15 cellular contexts compared by ENCODE assay signal in genomic region chr6:137764464-137764863, GRCh38.
DNase-seq lines count a peak whose midpoint lies in the region; ATAC-seq, FAIRE-seq and TF ChIP-seq lines count a peak whose summit lies in the region.
"Had no signal": no experiment of that assay in that cellular context is flagged by ENCODE, and none has a peak within 500 bp of the region (broad histone marks: within the 10 kb centered on the region; RNA-seq: fewer than 3 reads in every experiment).

No MANE protein-coding gene starts in this region.

- H3K4me1 ChIP-seq in foreskin keratinocyte, result peaks cover 47% of the 10 kb centered on the region
- peaks cover 20% of the 10 kb centered on the region for H3K4me1 ChIP-seq in CD8-positive, alpha-beta memory T cell (ENCODE audit: insufficient read depth, low read length)
- H3K4me1 ChIP-seq in kidney (ENCODE audit: control insufficient read depth in 1 of 2, insufficient read depth in 1 of 2, low read depth in 1 of 2, low read length in 2 of 2), result no peaks in the 10 kb centered on the region

- no peak for FAIRE-seq in kidney (lab: Jason Lieb, UNC)

- H3K36me3 Mint-ChIP-seq in CD8-positive, alpha-beta memory T cell, result peaks cover 0 to 6% (median 0%) of the 10 kb centered on the region in 3 donors
- H3K36me3 Mint-ChIP-seq: activated naive CD4-positive, alpha-beta T cell treated with anti-CD3 and anti-CD28 coated beads, Interleukin-2, amount 10 ng/mL, durations not matched to agents 7 days and 5 days had no signal

- H3K9ac ChIP-seq in kidney (ENCODE audit: low read length in 2 of 2), result no peak overlapping the region
- H3K9ac ChIP-seq: SK-N-SH had no signal

- H3K9me3 Mint-ChIP-seq in CD8-positive, alpha-beta memory T cell, result no peaks in the 10 kb centered on the region
- H3K9me3 Mint-ChIP-seq: activated naive CD4-positive, alpha-beta T cell treated with anti-CD3 and anti-CD28 coated beads, Interleukin-2, amount 10 ng/mL, durations not matched to agents 7 days and 5 days; dendritic cell treated with granulocyte-macrophage colony-stimulating factor and Interleukin-4, amounts not matched to agents 40 ng/mL and 50 ng/mL, for 4 days had no signal

- H3K4me3 Mint-ChIP-seq in CD8-positive, alpha-beta memory T cell, result no peak overlapping the region
- H3K4me3 Mint-ChIP-seq: activated naive CD4-positive, alpha-beta T cell treated with anti-CD3 and anti-CD28 coated beads, Interleukin-2, amount 10 ng/mL, durations not matched to agents 7 days and 5 days; dendritic cell treated with granulocyte-macrophage colony-stimulating factor and Interleukin-4, amounts not matched to agents 40 ng/mL and 50 ng/mL, for 4 days had no signal

- no peaks in the 10 kb centered on the region for H3K27me3 ChIP-seq in foreskin keratinocyte
- H3K27me3 ChIP-seq in CD8-positive, alpha-beta memory T cell (ENCODE audit: insufficient read depth, low read length, poor library complexity, severe bottlenecking), result no peaks in the 10 kb centered on the region
- H3K27me3 ChIP-seq: upper lobe of left lung had no signal

- peaks cover 21 to 54% (median 43%) of the 10 kb centered on the region in 3 donors for H3K4me1 Mint-ChIP-seq in CD8-positive, alpha-beta memory T cell

- intact Hi-C loops in kidney (cut with DNase I), result no loop called here

- H3K27ac Mint-ChIP-seq in CD8-positive, alpha-beta memory T cell, result peak overlapping the region in 3 of 8 donors; percentile 8 to 46 (median 32)
- H3K27ac Mint-ChIP-seq: activated naive CD4-positive, alpha-beta T cell treated with anti-CD3 and anti-CD28 coated beads, Interleukin-2, amount 10 ng/mL, durations not matched to agents 7 days and 5 days; dendritic cell treated with granulocyte-macrophage colony-stimulating factor and Interleukin-4, amounts not matched to agents 40 ng/mL and 50 ng/mL, for 4 days had no signal

- ATAC-seq in foreskin keratinocyte (peak; percentile 79), HG02763 (IDR thresholded peaks at IDR 0.05; ENCODE audit: unreplicated experiment) (no peak)

- TF ChIP-seq CTCF in astrocyte of the spinal cord (IDR thresholded peaks at IDR 0.05; ENCODE audit: low read depth, low read length) (no peak), foreskin keratinocyte (conservative IDR thresholded peaks at IDR 0.05) (peak; percentile 11), kidney (IDR thresholded peaks at IDR 0.05; ENCODE audit: borderline replicate concordance, extremely low read depth, insufficient read depth) (no peak)

- H3K4me3 ChIP-seq in astrocyte of the spinal cord (ENCODE audit: low read depth, low read length) (no peak overlapping the region), kidney (ENCODE audit: low read length in 2 of 2) (no peak overlapping the region)
- H3K4me3 ChIP-seq in CD8-positive, alpha-beta memory T cell (ENCODE audit: low read length), result no peak overlapping the region
- H3K4me3 ChIP-seq: upper lobe of left lung had no signal

- H3K36me3 ChIP-seq in CD8-positive, alpha-beta memory T cell (ENCODE audit: insufficient read depth, low read length), result no peaks in the 10 kb centered on the region
- no peaks in the 10 kb centered on the region for H3K36me3 ChIP-seq in kidney (ENCODE audit: control insufficient read depth in 1 of 2, insufficient read depth in 2 of 2, low read length in 2 of 2)
- H3K36me3 ChIP-seq: upper lobe of left lung, WERI-Rb-1 had no signal

- DNase-seq in AG08395 (ENCODE audit: low spot score) (peak; percentile 43), HS-27A (ENCODE audit: low read depth) (peak; percentile 93), astrocyte of the spinal cord (ENCODE audit: low read depth, low spot score) (peak; percentile 79), foreskin keratinocyte (peak; percentile 98 to 99), CD1c-positive myeloid dendritic cell (ENCODE audit: extremely low spot score) (no peak), kidney (no peak)
- no peak for DNase-seq in CD8-positive, alpha-beta memory T cell
- DNase-seq: activated naive CD4-positive, alpha-beta T cell treated with anti-CD3 and anti-CD28 coated beads, Interleukin-2, amount 10 ng/mL, durations not matched to agents 7 days and 5 days; AML-193; DND-41; SK-N-SH; upper lobe of left lung; WERI-Rb-1 had no signal

- H3K27ac ChIP-seq in foreskin keratinocyte (peak overlapping the region; percentile 93), kidney (ENCODE audit: low read depth in 2 of 2, low read length in 2 of 2) (no peak overlapping the region)
- no peak overlapping the region for H3K27ac ChIP-seq in CD8-positive, alpha-beta memory T cell (ENCODE audit: low read depth, low read length)
- H3K27ac ChIP-seq: upper lobe of left lung, WERI-Rb-1 had no signal

- H3K27me3 Mint-ChIP-seq in CD8-positive, alpha-beta memory T cell, result no peaks in the 10 kb centered on the region
- H3K27me3 Mint-ChIP-seq: activated naive CD4-positive, alpha-beta T cell treated with anti-CD3 and anti-CD28 coated beads, Interleukin-2, amount 10 ng/mL, durations not matched to agents 7 days and 5 days had no signal

- no peaks in the 10 kb centered on the region for H3K9me3 ChIP-seq in CD8-positive, alpha-beta memory T cell (ENCODE audit: low read length)
- no peaks in the 10 kb centered on the region for H3K9me3 ChIP-seq in kidney (ENCODE audit: control insufficient read depth in 1 of 2, low read length in 2 of 2)
- H3K9me3 ChIP-seq: SK-N-SH, upper lobe of left lung had no signal

- in situ Hi-C loops in astrocyte of the spinal cord (cut with HindIII; ENCODE audit: low sequenced_read_pairs), result no loop called here

- POLR2A ChIA-PET in CD8-positive, alpha-beta memory T cell (lab: Charles Lee), result no interaction called here

- CTCF ChIA-PET in CD8-positive, alpha-beta memory T cell (lab: Charles Lee), result no interaction called here

Comparison
In these comparisons a context has a peak if more than half of its experiments do, and no peak if none do; other contexts are left out.
1. DNase-seq: peak in AG08395 (single experiment), HS-27A (single experiment), astrocyte of the spinal cord (single experiment) and foreskin keratinocyte (2 of 2); none in CD1c-positive myeloid dendritic cell (single experiment), CD8-positive, alpha-beta memory T cell (0 of 5) and kidney (single experiment).